Comparison of ENCODE assay signal across 1 cellular context in genomic region chr3:186567072-186567921, GRCh38.
TF ChIP-seq lines count a peak whose summit lies in the region.

Gene TBCCD1 (minus strand): TSS chr3:186567339. CDS start chr3:186564329, 3,010 bp downstream.

TF ChIP-seq in K562, 482 proteins besides CTCF, POLR2A, EP300 and RAD21 (continued from another document and continues in another):
- peak; percentile 65 for TF ChIP-seq HMBOX1 (IDR thresholded peaks at IDR 0.05)
- TF ChIP-seq NEUROD1 (IDR thresholded peaks at IDR 0.05; ENCODE audit: borderline replicate concordance, low read depth, low read length, partially characterized antibody) = peak; percentile 18
- TF ChIP-seq ZNF280B (CRISPR knock-in tag; IDR thresholded peaks at IDR 0.05) = no peak
- peak; percentile 85 for TF ChIP-seq SAP30 (IDR thresholded peaks at IDR 0.05; ENCODE audit: borderline replicate concordance, insufficient read depth, low read depth, low read length, poor library complexity, severe bottlenecking)
- TF ChIP-seq ZBTB40 (IDR thresholded peaks at IDR 0.05) = peak; percentile 72
- TF ChIP-seq ZBTB40 (CRISPR knock-in tag; IDR thresholded peaks at IDR 0.05) = no peak
- TF ChIP-seq CBFB (CRISPR knock-in tag; IDR thresholded peaks at IDR 0.05) = peak; percentile 22; the same call in 1 of the 2 replicates
- TF ChIP-seq POLR2G (IDR thresholded peaks at IDR 0.05; ENCODE audit: low read depth, low read length) = peak; percentile 99
- TF ChIP-seq RBM22 (IDR thresholded peaks at IDR 0.05; ENCODE audit: low read depth, low read length, poor library complexity, severe bottlenecking) = peak; percentile 58
- peak; percentile 29; the same call in 1 of the 2 replicates for TF ChIP-seq ZBTB33 (CRISPR knock-in tag; IDR thresholded peaks at IDR 0.05)
- TF ChIP-seq HNRNPLL (IDR thresholded peaks at IDR 0.05; ENCODE audit: low read depth, low read length, poor library complexity, severe bottlenecking) = peak; percentile 64
- TF ChIP-seq RCOR1 (IDR thresholded peaks at IDR 0.05; ENCODE audit: borderline replicate concordance in 1 of 2, low read depth in 2 of 2, low read length in 2 of 2) = peak in 1 of 2 experiments; percentile 70; a peak in 1 of 4 replicates
- TF ChIP-seq TAF9B (IDR thresholded peaks at IDR 0.05; ENCODE audit: partially characterized antibody) = peak; percentile 58
- TF ChIP-seq ARID2 (IDR thresholded peaks at IDR 0.05) = no peak
- TF ChIP-seq GABPA (tag; conservative IDR thresholded peaks at IDR 0.05; ENCODE audit: low read depth) = peak; percentile 15; the same call in 1 of the 2 replicates
- no peak for TF ChIP-seq ZNF436 (CRISPR knock-in tag; IDR thresholded peaks at IDR 0.05)
- TF ChIP-seq SP2 (IDR thresholded peaks at IDR 0.05; ENCODE audit: extremely low read depth, low read depth, low read length, poor library complexity, severe bottlenecking) = peak; percentile 98
- TF ChIP-seq ZNF24 (IDR thresholded peaks at IDR 0.05) = peak; percentile 37
- TF ChIP-seq POLR2H (tag; IDR thresholded peaks at IDR 0.05; ENCODE audit: low read depth) = peak; percentile 88
- TF ChIP-seq CAMTA2 (CRISPR knock-in tag; conservative IDR thresholded peaks at IDR 0.05) = 0 out of 2 replicates have a peak, but pooled peaks have one; percentile 39
- 0 out of 2 replicates have a peak, but pooled peaks have one; percentile 17 for TF ChIP-seq E2F3 (CRISPR knock-in tag; IDR thresholded peaks at IDR 0.05)
- TF ChIP-seq HMGN3 (IDR thresholded peaks at IDR 0.05; ENCODE audit: borderline replicate concordance, extremely low read depth, insufficient read length, low read depth, low read length) = peak; percentile 89
- TF ChIP-seq SMAD4 (CRISPR knock-in tag; conservative IDR thresholded peaks at IDR 0.05) = peak; percentile 82
- peak; percentile 56; the same call in 1 of the 2 replicates for TF ChIP-seq FOSL1 (tag; conservative IDR thresholded peaks at IDR 0.05)
- TF ChIP-seq FOXA3 (CRISPR knock-in tag; conservative IDR thresholded peaks at IDR 0.05 in 1 of 2, IDR thresholded peaks at IDR 0.05 in 1 of 2) = peak in 1 of 2 experiments; percentile 39; a peak in 1 of 4 replicates
- peak; percentile 93 for TF ChIP-seq RB1 (IDR thresholded peaks at IDR 0.05; ENCODE audit: low read depth)
- peak; percentile 93 for TF ChIP-seq FOXP1 (CRISPR knock-in tag; IDR thresholded peaks at IDR 0.05)
- peak; percentile 43; the same call in 1 of the 2 replicates for TF ChIP-seq STAG1 (CRISPR knock-in tag; IDR thresholded peaks at IDR 0.05; ENCODE audit: borderline replicate concordance)
- TF ChIP-seq ZSCAN32 (CRISPR knock-in tag; IDR thresholded peaks at IDR 0.05) = no peak
- TF ChIP-seq RAD51 (IDR thresholded peaks at IDR 0.05; ENCODE audit: borderline replicate concordance, low read depth) = no peak
- TF ChIP-seq EZH2 (IDR thresholded peaks at IDR 0.05; ENCODE audit: borderline replicate concordance, low read depth, low read length) = no peak
- TF ChIP-seq SUPT5H (IDR thresholded peaks at IDR 0.05) = peak; percentile 92
- peak; percentile 87 for TF ChIP-seq ARID4B (CRISPR knock-in tag; IDR thresholded peaks at IDR 0.05)
- peak; percentile 67; the same call in 1 of the 2 replicates for TF ChIP-seq CBX1 (IDR thresholded peaks at IDR 0.05; ENCODE audit: low read depth)
- 0 out of 2 replicates have a peak, but pooled peaks have one; percentile 12 for TF ChIP-seq SMARCE1 (IDR thresholded peaks at IDR 0.05)
- peak; percentile 67 for TF ChIP-seq VEZF1 (CRISPR knock-in tag; IDR thresholded peaks at IDR 0.05)
- TF ChIP-seq NR1H2 (CRISPR knock-in tag; IDR thresholded peaks at IDR 0.05) = 0 out of 2 replicates have a peak, but pooled peaks have one; percentile 83
